8 cellular contexts compared by ENCODE assay signal in the genomic region with DNA sequence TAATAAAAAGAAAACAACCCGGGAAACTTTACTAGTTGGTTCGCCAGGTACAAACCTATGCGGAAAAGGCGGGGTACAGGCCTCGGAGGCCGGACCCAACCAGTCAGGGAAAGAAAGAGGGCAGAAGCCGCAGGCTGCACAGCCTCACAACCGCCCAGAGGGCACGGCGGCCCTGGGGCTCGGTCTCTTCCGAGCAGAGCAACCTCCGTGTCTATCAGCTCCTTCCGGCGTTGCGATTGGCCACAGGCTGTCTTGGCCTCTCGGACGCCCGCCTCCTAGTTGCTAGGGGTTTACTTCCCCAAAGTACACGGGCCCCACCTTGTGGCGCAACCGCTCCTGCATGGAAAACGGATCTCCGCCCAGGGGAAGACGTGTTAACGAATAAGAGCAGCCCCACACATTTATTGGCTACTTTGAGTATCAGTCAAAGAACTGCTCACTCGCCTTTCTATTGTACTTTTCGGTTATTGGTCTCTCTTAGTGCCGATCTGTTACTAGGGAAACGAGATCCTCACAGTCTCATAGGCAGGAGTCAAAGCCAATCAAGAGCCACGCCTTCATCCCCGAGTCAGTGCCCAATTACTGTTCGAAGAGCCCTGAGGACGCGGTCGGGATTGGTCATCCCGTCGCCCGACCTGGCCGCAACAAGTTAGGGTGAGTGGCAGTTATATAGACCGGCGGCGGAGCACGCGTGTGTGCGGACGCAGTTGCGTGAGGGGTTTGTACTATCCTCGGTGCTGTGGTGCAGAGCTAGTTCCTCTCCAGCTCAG. TPM values are rescaled to one million over a fixed set of nuclear protein-coding genes. Genes with fewer than 3 reads are reported as not detected.
DNase-seq lines count a peak whose midpoint lies in the region; ATAC-seq and TF ChIP-seq lines count a peak whose summit lies in the region.

TSS of gene G3BP1 (plus strand) at position 696 of the 770 bp plus-strand sequence. CDS start 14,667 bp downstream, outside the sequence.

- H3K9me3 ChIP-seq in thymus (ENCODE audit: control insufficient read depth): no peaks in the 10 kb centered on the region

- H3K27me3 ChIP-seq in thymus (ENCODE audit: control insufficient read depth, insufficient read depth): no peaks in the 10 kb centered on the region

- peaks cover 12% of the 10 kb centered on the region for H3K4me1 ChIP-seq in thymus (ENCODE audit: control insufficient read depth, insufficient read depth, low read length)

- no peaks in the 10 kb centered on the region for H3K9me3 Mint-ChIP-seq in osteocyte (ENCODE audit: unreplicated experiment)

- DNase-seq in NCI-H1417 (lab: John Stamatoyannopoulos, UW) (peak; percentile 99 to 100 (median 100)), SW 1271 (lab: John Stamatoyannopoulos, UW) (peak; percentile 100), head of caudate nucleus (peak; percentile 98 to 100 (median 100)), osteocyte (ENCODE audit: extremely low spot score, unreplicated experiment) (peak; percentile 100)
- peak; percentile 99 for DNase-seq in activated naive CD8-positive, alpha-beta T cell treated with anti-CD3 and anti-CD28 coated beads, Interleukin-2, amount 50 U/mL, for 16 hours (ENCODE audit: low read depth, low spot score)

- H3K27ac Mint-ChIP-seq in osteocyte (ENCODE audit: unreplicated experiment): peak within 1 kb of the TSS; percentile 86

- no peaks in the 10 kb centered on the region for H3K36me3 ChIP-seq in thymus (ENCODE audit: control insufficient read depth, insufficient read depth)

- peaks cover 37% of the 10 kb centered on the region for H3K4me1 Mint-ChIP-seq in osteocyte (ENCODE audit: unreplicated experiment)

- H3K36me3 Mint-ChIP-seq in osteocyte (ENCODE audit: unreplicated experiment): peaks cover 2% of the 10 kb centered on the region

- H3K27ac ChIP-seq in thymus (ENCODE audit: low read depth): peak within 1 kb of the TSS; percentile 96

- under 1% methylated on average over 49 of the region's 49 CpGs for WGBS in thymus

- intact Hi-C loops in head of caudate nucleus (cut with DNase I): loop anchor here (1.0 kb wide), 1 partner anchor 13 kb away; the partner anchor contains the start of gene ATOX1

- ATAC-seq in HG02759 (IDR thresholded peaks at IDR 0.05; ENCODE audit: unreplicated experiment): peak; percentile 80

- H3K4me3 Mint-ChIP-seq in osteocyte (ENCODE audit: unreplicated experiment): peak within 1 kb of the TSS; percentile 89

- H3K27me3 Mint-ChIP-seq in osteocyte (ENCODE audit: unreplicated experiment): no peaks in the 10 kb centered on the region

- H3K4me3 ChIP-seq in thymus (ENCODE audit: low read length): peak within 1 kb of the TSS; percentile 76

- peak; percentile 71 for TF ChIP-seq CTCF in GM12873 (IDR thresholded peaks at IDR 0.05; ENCODE audit: insufficient read depth, low read depth, low read length, missing control alignments)
- TF ChIP-seq CTCF in osteocyte (IDR thresholded peaks at IDR 0.05): peak; percentile 73

RNA-seq across cellular contexts. Expression of gene G3BP1, which starts in this region (rescaled TPM):
- 184 and 205 TPM in 2 replicates for total RNA-seq in osteocyte
- 48.2 TPM for polyA plus RNA-seq in thymus

Comparison
In these comparisons a context has a peak if more than half of its experiments do, and no peak if none do; other contexts are left out.
1. Peak in every context shown above with its lines: DNase-seq, ATAC-seq, H3K4me3 ChIP-seq and H3K27ac ChIP-seq.